ENCODE assay signal across 19 cellular contexts in the genomic region with DNA sequence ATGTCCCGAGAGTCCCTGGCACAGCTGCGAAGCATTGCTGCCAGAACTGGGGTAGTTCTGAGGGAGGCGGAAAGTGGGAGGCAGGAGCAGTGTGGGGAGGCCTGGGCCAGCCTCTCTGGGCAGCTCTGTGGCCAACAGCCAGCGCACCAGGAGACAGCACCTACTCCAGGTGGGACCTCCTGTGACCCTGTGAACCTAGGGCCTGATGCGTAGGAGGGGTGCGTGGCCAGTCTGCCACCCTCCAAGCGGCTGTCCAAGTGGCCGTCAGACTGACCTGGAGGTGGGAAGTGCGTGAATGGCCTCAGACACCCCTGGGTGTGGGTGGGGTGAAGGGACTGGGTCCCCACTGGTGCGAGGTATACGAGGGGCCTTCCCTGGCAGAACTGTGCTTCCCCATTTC. TPM values are rescaled to one million over a fixed set of nuclear protein-coding genes. Genes with fewer than 3 reads are reported as not detected.
DNase-seq lines count a peak whose midpoint lies in the region; ATAC-seq and TF ChIP-seq lines count a peak whose summit lies in the region.
"Had no signal": no experiment of that assay in that cellular context is flagged by ENCODE, and none has a peak within 500 bp of the region (broad histone marks: within the 10 kb centered on the region; RNA-seq: fewer than 3 reads in every experiment).

No MANE protein-coding gene starts in this region.

- H2BK20ac ChIP-seq in H9 (ENCODE audit: low read depth, low read length, poor library complexity, severe bottlenecking): no peak overlapping the region

- no peak overlapping the region for H3K4me3 Mint-ChIP-seq in H9
- H3K4me3 Mint-ChIP-seq: HFFc6 had no signal

- no peaks in the 10 kb centered on the region for H3K9me3 Mint-ChIP-seq in H9
- H3K9me3 Mint-ChIP-seq: CD4-positive, alpha-beta memory T cell; HFFc6 had no signal

- peaks cover 21 to 50% (median 40%) of the 10 kb centered on the region in 3 experiments for H3K36me3 Mint-ChIP-seq in H9 (ENCODE audit: insufficient read depth in 1 of 3, low read depth in 3 of 3)

- H3K4me1 Mint-ChIP-seq in H9: peaks cover 22 to 25% of the 10 kb centered on the region in 2 experiments

- H3K23ac ChIP-seq in H9 (ENCODE audit: insufficient read length, low read depth, low read length): no peak overlapping the region

- H3K9ac ChIP-seq in BLaER1 (peak overlapping the region; percentile 61), HCT116 (ENCODE audit: low read length) (peak overlapping the region; percentile 53), PC-3 (ENCODE audit: low read length) (no peak overlapping the region), H9 (ENCODE audit: extremely low read depth, insufficient read length, low read length) (no peak overlapping the region)

- BruUV-seq in HCT116 (replicated peaks; lab: Mats Ljungman, UMichigan): no TSS peak
- BruUV-seq in PC-3 (replicated peaks; lab: Mats Ljungman, UMichigan): no TSS peak

- DNase-seq in HCT116 (ENCODE audit: low read depth, low spot score): no peak
- DNase-seq in PC-3: no peak
- DNase-seq in epithelial cell of prostate (ENCODE audit: low read depth, low spot score): no peak
- no peak for DNase-seq in KG1 (lab: John Stamatoyannopoulos, UW)
- DNase-seq in DMS 273 (lab: John Stamatoyannopoulos, UW; ENCODE audit: unreplicated experiment): no peak
- DNase-seq in H9: no peak
- DNase-seq: CD4-positive, alpha-beta memory T cell; COR-L47; DMS79; EL; GDM1; HFFc6; NCI-H2029; NCI-H526 treated with DMSO at 0.1 percent for 48 hours; OCI-M1; SIG-M5 had no signal

- no peak overlapping the region for H4K91ac ChIP-seq in H9 (ENCODE audit: insufficient read length, low read depth, low read length)

- no peak overlapping the region for H3K56ac ChIP-seq in H9 (ENCODE audit: insufficient read length, low read depth, low read length)

- no peak for TF ChIP-seq POLR2A in HCT116 (IDR thresholded peaks at IDR 0.05; ENCODE audit: borderline replicate concordance, extremely low read depth, insufficient read depth, insufficient read length)

- H3K9me2 ChIP-seq in HCT116 (ENCODE audit: insufficient read depth) (no peaks in the 10 kb centered on the region), PC-3 (replicated peaks; ENCODE audit: low read length) (no peaks in the 10 kb centered on the region)

- H3K27ac ChIP-seq in BLaER1 (peak overlapping the region; percentile 30), HCT116 (ENCODE audit: low read depth, low read length) (peak overlapping the region; percentile 61), PC-3 (ENCODE audit: low read length) (no peak overlapping the region), epithelial cell of prostate (peak overlapping the region; percentile 68), H9 (ENCODE audit: insufficient read length, low read depth, low read length) (no peak overlapping the region)
- H3K27ac ChIP-seq: SK-N-MC had no signal

- H3K4me3 ChIP-seq in BLaER1: no peak overlapping the region
- H3K4me3 ChIP-seq in HCT116 (replicated peaks in 1 of 2; ENCODE audit: low read depth in 1 of 2, low read length in 2 of 2): peak overlapping the region in 1 of 2 experiments; percentile 40; a peak in 1 of 4 replicates
- no peak overlapping the region for H3K4me3 ChIP-seq in PC-3 (ENCODE audit: low read length)
- H3K4me3 ChIP-seq: SK-N-MC had no signal

- no peak overlapping the region for H3K4ac ChIP-seq in H9 (ENCODE audit: low read depth, low read length)

- no peak overlapping the region for H2BK5ac ChIP-seq in H9 (ENCODE audit: insufficient read length, low read length)

- peaks cover 56% of the 10 kb centered on the region for H3K4me1 ChIP-seq in BLaER1
- H3K4me1 ChIP-seq in HCT116 (ENCODE audit: control insufficient read depth in 1 of 2, insufficient read depth in 2 of 2, low read length in 2 of 2): peaks cover 50 to 72% of the 10 kb centered on the region in 2 experiments
- H3K4me1 ChIP-seq in PC-3 (ENCODE audit: insufficient read depth, low read length): peaks cover 34% of the 10 kb centered on the region
- no peaks in the 10 kb centered on the region for H3K4me1 ChIP-seq in H9 (ENCODE audit: insufficient read depth, low read length)

- H3K18ac ChIP-seq in H9 (ENCODE audit: insufficient read length, low read depth, low read length): no peak overlapping the region

- no peaks in the 10 kb centered on the region for H3K23me2 ChIP-seq in H9 (ENCODE audit: insufficient read length, low read depth, low read length, poor library complexity, severe bottlenecking)

- H2AK5ac ChIP-seq in H9 (ENCODE audit: insufficient read length, low read length): no peak overlapping the region

- no peaks in the 10 kb centered on the region for H3K79me1 ChIP-seq in H9 (ENCODE audit: insufficient read depth, low read depth, low read length, poor library complexity, severe bottlenecking)

- TF ChIP-seq CTCF in HCT116 (IDR thresholded peaks at IDR 0.05 in 2 of 3, conservative IDR thresholded peaks at IDR 0.05 in 1 of 3; ENCODE audit: borderline replicate concordance in 1 of 3, insufficient read depth in 1 of 3, low read depth in 2 of 3, low read length in 2 of 3): no peak
- TF ChIP-seq CTCF in PC-3 (conservative IDR thresholded peaks at IDR 0.05; ENCODE audit: low read depth, low read length): no peak
- no peak for TF ChIP-seq CTCF in H9 (conservative IDR thresholded peaks at IDR 0.05)

- peaks cover 69% of the 10 kb centered on the region for H4K20me1 ChIP-seq in BLaER1
- peaks cover 3% of the 10 kb centered on the region; the same call in 1 of the 2 replicates for H4K20me1 ChIP-seq in HCT116 (ENCODE audit: insufficient read depth)
- H4K20me1 ChIP-seq in PC-3 (ENCODE audit: low read length): peaks cover 21% of the 10 kb centered on the region
- no peaks in the 10 kb centered on the region for H4K20me1 ChIP-seq in H9 (ENCODE audit: control insufficient read depth, insufficient read depth, insufficient read length)

- H3K9me3 ChIP-seq in BLaER1 (no peaks in the 10 kb centered on the region), HCT116 (ENCODE audit: control insufficient read depth in 1 of 2, insufficient read depth in 1 of 2, low read depth in 1 of 2, low read length in 2 of 2) (no peaks in the 10 kb centered on the region), PC-3 (ENCODE audit: low read length) (no peaks in the 10 kb centered on the region), H9 (ENCODE audit: control insufficient read depth, low read depth, low read length) (no peaks in the 10 kb centered on the region)

- no peak overlapping the region for H2BK120ac ChIP-seq in H9 (ENCODE audit: low read depth, low read length, poor library complexity, severe bottlenecking)

- peaks cover 68% of the 10 kb centered on the region for H3K36me3 ChIP-seq in BLaER1
- peaks cover 11 to 16% of the 10 kb centered on the region in 2 experiments; a peak in 2 of 4 replicates for H3K36me3 ChIP-seq in HCT116 (ENCODE audit: control insufficient read depth in 1 of 2, insufficient read depth in 2 of 2, low read length in 2 of 2)
- H3K36me3 ChIP-seq in PC-3 (ENCODE audit: low read depth, low read length): peaks cover 14% of the 10 kb centered on the region

- no peak overlapping the region for H3K14ac ChIP-seq in H9 (ENCODE audit: insufficient read depth, low read length)

- H2AFZ ChIP-seq in HCT116 (ENCODE audit: low read depth, low read length, poor library complexity, severe bottlenecking) (no peak overlapping the region), PC-3 (ENCODE audit: low read length) (no peak overlapping the region), H9 (ENCODE audit: low read length) (no peak overlapping the region)

- H3K27ac Mint-ChIP-seq in H9: no peak overlapping the region; a peak in 1 of 7 replicates
- H3K27ac Mint-ChIP-seq: HFFc6 had no signal

- no peak overlapping the region for H4K8ac ChIP-seq in H9 (replicated peaks; ENCODE audit: insufficient read length, low read depth, low read length)

- TF ChIP-seq RAD21 in HCT116 (IDR thresholded peaks at IDR 0.05; ENCODE audit: low read depth): no peak

- H3K4me2 ChIP-seq in BLaER1: peak overlapping the region; percentile 80
- H3K4me2 ChIP-seq in HCT116 (ENCODE audit: low read length): peak overlapping the region; percentile 85
- H3K4me2 ChIP-seq in PC-3 (ENCODE audit: low read length): 0 out of 2 replicates have a peak overlapping the region, but pooled peaks have one; percentile 63
- H3K4me2 ChIP-seq in H9 (ENCODE audit: insufficient read depth, insufficient read length, low read length): no peak overlapping the region

- H3K79me2 ChIP-seq in HCT116 (ENCODE audit: insufficient read depth, low read length) (peaks cover 71% of the 10 kb centered on the region), PC-3 (ENCODE audit: low read length) (peaks cover 49% of the 10 kb centered on the region), H9 (ENCODE audit: insufficient read depth, low read length) (peaks cover 6% of the 10 kb centered on the region; the same call in 1 of the 2 replicates)

- POLR2A ChIA-PET in HCT116 (lab: Charles Lee) (no interaction called here), PC-3 (lab: Charles Lee; ENCODE audit: unreplicated experiment) (no interaction called here)

- no peaks in the 10 kb centered on the region for H3K27me3 Mint-ChIP-seq in H9 (ENCODE audit: low read depth)
- H3K27me3 Mint-ChIP-seq: CD4-positive, alpha-beta memory T cell had no signal

- WGBS in H9 (ENCODE audit: extremely low coverage, insufficient read length, low lambda C conversion rate): no CpG with 5 or more reads among the region's 11 CpGs

- no peaks in the 10 kb centered on the region for H3F3A ChIP-seq in PC-3 (ENCODE audit: low read length, unreplicated experiment)

- RAD21 ChIA-PET in HCT116 (lab: Charles Lee; ENCODE audit: low non-redundant PET in 1 of 2, low total read pairs in 2 of 2, uncharacterized antibody in 2 of 2, unreplicated experiment in 2 of 2): no interaction called here

- intact Hi-C loops in HCT116 (cut with micrococcal nuclease): no loop called here
- intact Hi-C loops in PC-3 (cut with micrococcal nuclease): no loop called here

- CTCF ChIA-PET in HCT116 (lab: Charles Lee): no interaction called here
- CTCF ChIA-PET in PC-3 (lab: Charles Lee): no interaction called here

- H4K5ac ChIP-seq in H9 (ENCODE audit: insufficient read length, low read depth, low read length): no peak overlapping the region

- H2BK15ac ChIP-seq in H9 (ENCODE audit: low read depth, low read length): no peak overlapping the region

- ATAC-seq in HCT116: no peak
- no peak for ATAC-seq in PC-3
- ATAC-seq in HG02623 (IDR thresholded peaks at IDR 0.05; ENCODE audit: unreplicated experiment): no peak

- no peaks in the 10 kb centered on the region for H3K27me3 ChIP-seq in BLaER1
- H3K27me3 ChIP-seq in HCT116 (ENCODE audit: insufficient read depth, low read length): no peaks in the 10 kb centered on the region
- no peaks in the 10 kb centered on the region for H3K27me3 ChIP-seq in PC-3 (ENCODE audit: low read length)
- no peaks in the 10 kb centered on the region for H3K27me3 ChIP-seq in H9 (ENCODE audit: insufficient read depth, low read length)

- no peak overlapping the region for H3T11ph ChIP-seq in H9 (ENCODE audit: low read length)

- H2BK12ac ChIP-seq in H9 (ENCODE audit: insufficient read length, low read depth, low read length): no peak overlapping the region

RNA-seq across cellular contexts. Expression of a gene that starts 15.5 kb away (rescaled TPM):
- 28.1 TPM for total RNA-seq in HCT116 (2021; ENCODE audit: unreplicated experiment)
- 16.7 and 20.6 TPM in 2 replicates for polyA plus RNA-seq in HCT116 (2012)
- total RNA-seq in PC-3 (2014; rRNA removed): 17.9 and 19.1 TPM in 2 replicates
- total RNA-seq in H9 (2021): 18.8 and 22.2 TPM in 2 replicates

RNA-seq across cellular contexts. Expression of a gene that starts 15.9 kb away (rescaled TPM):
- total RNA-seq in HCT116 (2021; ENCODE audit: unreplicated experiment) (364 TPM), PC-3 (2014; rRNA removed) (751 and 808 TPM in 2 replicates), H9 (2021) (332 and 337 TPM in 2 replicates)
- 399 and 428 TPM in 2 replicates for polyA plus RNA-seq in HCT116 (2012)

RNA-seq across cellular contexts. Expression of a gene that starts 23.8 kb away (rescaled TPM):
- 43.3 TPM for total RNA-seq in HCT116 (2021; ENCODE audit: unreplicated experiment)
- 24.6 and 28.4 TPM in 2 replicates for polyA plus RNA-seq in HCT116 (2012)
- total RNA-seq in PC-3 (2014; rRNA removed): 33.9 and 40.5 TPM in 2 replicates
- total RNA-seq in H9 (2021): 25.1 and 27.7 TPM in 2 replicates

RNA-seq across cellular contexts. Expression of a gene that starts 36.8 kb away (rescaled TPM):
- total RNA-seq in HCT116 (2021; ENCODE audit: unreplicated experiment) (51.3 TPM), PC-3 (2014; rRNA removed) (50.1 and 51.8 TPM in 2 replicates), H9 (2021) (77.9 and 82.4 TPM in 2 replicates)
- 37.7 and 38.4 TPM in 2 replicates for polyA plus RNA-seq in HCT116 (2012)

Comparison
In these comparisons a context has a peak if more than half of its experiments do, and no peak if none do; other contexts are left out.
1. H3K27ac ChIP-seq: peak in BLaER1 (single experiment), HCT116 (single experiment) and epithelial cell of prostate (single experiment); none in PC-3 (single experiment) and H9 (single experiment).
2. H3K9ac ChIP-seq: peak in BLaER1 (single experiment) and HCT116 (single experiment); none in PC-3 (single experiment) and H9 (single experiment).